Comparison of ENCODE assay signal across 8 cellular contexts in the genomic region with DNA sequence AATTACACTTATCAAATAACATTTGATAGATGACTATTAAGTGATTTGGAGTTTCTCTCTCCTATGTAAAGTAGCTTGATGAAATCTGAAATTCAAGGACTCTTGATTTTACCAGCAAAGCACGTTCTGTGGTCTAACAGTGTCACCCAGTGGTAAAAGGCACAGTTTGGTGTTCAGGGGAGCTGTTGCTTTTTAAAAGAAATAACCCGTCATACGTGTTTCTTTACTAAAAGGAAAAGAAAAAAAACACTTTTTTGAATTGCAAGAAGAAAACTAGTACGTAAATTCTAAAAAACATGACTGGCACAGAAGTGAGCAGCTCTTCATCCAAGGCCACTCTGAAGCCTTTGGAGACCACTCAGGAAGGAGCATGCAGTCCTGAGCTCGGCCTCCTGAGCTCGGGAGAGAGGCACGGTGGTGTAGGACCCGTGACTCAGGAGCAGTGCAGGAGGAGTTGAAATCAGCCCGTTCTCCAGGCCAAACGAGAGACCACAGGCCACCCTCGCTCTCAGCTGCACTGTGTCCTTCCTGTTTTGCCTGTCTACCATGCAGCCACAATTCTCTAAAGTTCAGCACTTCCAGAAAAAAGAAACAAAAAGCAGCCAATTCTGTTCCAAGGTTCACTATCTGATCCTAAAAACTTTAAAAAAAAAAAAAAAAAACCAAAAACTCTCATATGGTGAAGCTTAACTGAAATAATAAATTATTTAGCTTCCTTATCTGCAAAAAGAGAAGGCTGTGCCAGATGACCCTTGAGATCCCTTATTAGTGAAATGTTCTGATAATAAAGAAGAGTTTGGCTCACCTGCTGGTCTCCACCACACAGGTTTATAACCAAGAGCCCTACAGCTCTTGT.
DNase-seq lines count a peak whose midpoint lies in the region; ATAC-seq and TF ChIP-seq lines count a peak whose summit lies in the region.

No MANE protein-coding gene starts in this region.

- TF ChIP-seq EP300 in ovary (IDR thresholded peaks at IDR 0.05), result no peak

- TF ChIP-seq CTCF in Peyer's patch (IDR thresholded peaks at IDR 0.05) (peak in 4 of 6 experiments; percentile 24 to 89 (median 74)), epithelial cell of proximal tubule (conservative IDR thresholded peaks at IDR 0.05; ENCODE audit: low read depth, low read length) (peak; percentile 25), ovary (IDR thresholded peaks at IDR 0.05) (peak; percentile 25 to 69 (median 27))

- H3K4me3 ChIP-seq in Peyer's patch (peak overlapping the region in 2 of 4 donors; percentile 22 to 28), epithelial cell of proximal tubule (ENCODE audit: low read depth, low read length) (no peak overlapping the region), ovary (no peak overlapping the region)

- no peaks in the 10 kb centered on the region for H3K36me3 ChIP-seq in Peyer's patch
- H3K36me3 ChIP-seq in ovary, result no peaks in the 10 kb centered on the region

- intact Hi-C loops in ovary (cut with DNase I), result no loop called here

- peak; percentile 24 for DNase-seq in SKM-1 treated with dmso at 0.1 percent for 144 hours (lab: John Stamatoyannopoulos, UW; ENCODE audit: unreplicated experiment)
- DNase-seq in SKM-1 (lab: John Stamatoyannopoulos, UW; ENCODE audit: unreplicated experiment), result no peak
- peak in 2 of 3 donors; percentile 62 to 74 for DNase-seq in Peyer's patch
- DNase-seq in epithelial cell of proximal tubule (ENCODE audit: low read depth), result no peak
- peak in 4 of 5 donors; percentile 26 to 49 (median 40) for DNase-seq in ovary
- DNase-seq in stimulated activated CD4-positive, alpha-beta T cell treated with anti-CD3 and anti-CD28 coated beads, Interleukin-1b, Interleukin-23, amount 100 ng/mL, for 48 hours, result no peak

- no peaks in the 10 kb centered on the region for H3K27me3 ChIP-seq in Peyer's patch
- H3K27me3 ChIP-seq in ovary, result no peaks in the 10 kb centered on the region

- ATAC-seq in GM19328 (IDR thresholded peaks at IDR 0.05; ENCODE audit: unreplicated experiment), result no peak
- ATAC-seq in GM19023 (IDR thresholded peaks at IDR 0.05; ENCODE audit: unreplicated experiment), result no peak

- H3K4me1 ChIP-seq in Peyer's patch, result peaks cover 0 to 14% (median 6%) of the 10 kb centered on the region in 4 donors
- peaks cover 9% of the 10 kb centered on the region for H3K4me1 ChIP-seq in ovary (ENCODE audit: insufficient read depth)

- peak overlapping the region; percentile 45 to 64 (median 54) for H3K27ac ChIP-seq in Peyer's patch
- peak overlapping the region in 1 of 2 donors; percentile 39 for H3K27ac ChIP-seq in ovary

- TF ChIP-seq POLR2A in Peyer's patch (IDR thresholded peaks at IDR 0.05), result no peak
- no peak for TF ChIP-seq POLR2A in ovary (IDR thresholded peaks at IDR 0.05)

- no peaks in the 10 kb centered on the region for H3K9me3 ChIP-seq in Peyer's patch
- H3K9me3 ChIP-seq in ovary, result no peaks in the 10 kb centered on the region

- WGBS in ovary, 3 donors, result 9 to 23% (median 11%) methylated on average over 11 of the region's 11 CpGs

Comparison
In these comparisons a context has a peak if more than half of its experiments do, and no peak if none do; other contexts are left out.
1. DNase-seq: peak in SKM-1 treated with dmso at 0.1 percent for 144 hours (single experiment), Peyer's patch (2 of 3) and ovary (4 of 5); none in SKM-1 (single experiment), epithelial cell of proximal tubule (single experiment) and stimulated activated CD4-positive, alpha-beta T cell treated with anti-CD3 and anti-CD28 coated beads, Interleukin-1b, Interleukin-23, amount 100 ng/mL, for 48 hours (single experiment).
2. Peak in every context shown above with its lines, with median percentiles within 50 percentile points of each other: CTCF ChIP-seq.